Comparison of ENCODE assay signal across 1 cellular context in genomic region chr1:231841616-231842344, GRCh38.
TF ChIP-seq lines count a peak whose summit lies in the region.

No MANE protein-coding gene starts in this region.

TF ChIP-seq in HepG2, 621 proteins besides CTCF, POLR2A, EP300 and RAD21 (continued from another document and continues in another):
- TF ChIP-seq, protein P1, sequence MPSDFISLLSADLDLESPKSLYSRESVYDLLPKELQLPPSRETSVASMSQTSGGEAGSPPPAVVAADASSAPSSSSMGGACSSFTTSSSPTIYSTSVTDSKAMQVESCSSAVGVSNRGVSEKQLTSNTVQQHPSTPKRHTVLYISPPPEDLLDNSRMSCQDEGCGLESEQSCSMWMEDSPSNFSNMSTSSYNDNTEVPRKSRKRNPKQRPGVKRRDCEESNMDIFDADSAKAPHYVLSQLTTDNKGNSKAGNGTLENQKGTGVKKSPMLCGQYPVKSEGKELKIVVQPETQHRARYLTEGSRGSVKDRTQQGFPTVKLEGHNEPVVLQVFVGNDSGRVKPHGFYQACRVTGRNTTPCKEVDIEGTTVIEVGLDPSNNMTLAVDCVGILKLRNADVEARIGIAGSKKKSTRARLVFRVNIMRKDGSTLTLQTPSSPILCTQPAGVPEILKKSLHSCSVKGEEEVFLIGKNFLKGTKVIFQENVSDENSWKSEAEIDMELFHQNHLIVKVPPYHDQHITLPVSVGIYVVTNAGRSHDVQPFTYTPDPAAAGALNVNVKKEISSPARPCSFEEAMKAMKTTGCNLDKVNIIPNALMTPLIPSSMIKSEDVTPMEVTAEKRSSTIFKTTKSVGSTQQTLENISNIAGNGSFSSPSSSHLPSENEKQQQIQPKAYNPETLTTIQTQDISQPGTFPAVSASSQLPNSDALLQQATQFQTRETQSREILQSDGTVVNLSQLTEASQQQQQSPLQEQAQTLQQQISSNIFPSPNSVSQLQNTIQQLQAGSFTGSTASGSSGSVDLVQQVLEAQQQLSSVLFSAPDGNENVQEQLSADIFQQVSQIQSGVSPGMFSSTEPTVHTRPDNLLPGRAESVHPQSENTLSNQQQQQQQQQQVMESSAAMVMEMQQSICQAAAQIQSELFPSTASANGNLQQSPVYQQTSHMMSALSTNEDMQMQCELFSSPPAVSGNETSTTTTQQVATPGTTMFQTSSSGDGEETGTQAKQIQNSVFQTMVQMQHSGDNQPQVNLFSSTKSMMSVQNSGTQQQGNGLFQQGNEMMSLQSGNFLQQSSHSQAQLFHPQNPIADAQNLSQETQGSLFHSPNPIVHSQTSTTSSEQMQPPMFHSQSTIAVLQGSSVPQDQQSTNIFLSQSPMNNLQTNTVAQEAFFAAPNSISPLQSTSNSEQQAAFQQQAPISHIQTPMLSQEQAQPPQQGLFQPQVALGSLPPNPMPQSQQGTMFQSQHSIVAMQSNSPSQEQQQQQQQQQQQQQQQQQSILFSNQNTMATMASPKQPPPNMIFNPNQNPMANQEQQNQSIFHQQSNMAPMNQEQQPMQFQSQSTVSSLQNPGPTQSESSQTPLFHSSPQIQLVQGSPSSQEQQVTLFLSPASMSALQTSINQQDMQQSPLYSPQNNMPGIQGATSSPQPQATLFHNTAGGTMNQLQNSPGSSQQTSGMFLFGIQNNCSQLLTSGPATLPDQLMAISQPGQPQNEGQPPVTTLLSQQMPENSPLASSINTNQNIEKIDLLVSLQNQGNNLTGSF (CRISPR knock-in tag; IDR thresholded peaks at IDR 0.05), result no peak
- no peak for TF ChIP-seq CREBL2 (CRISPR knock-in tag; IDR thresholded peaks at IDR 0.05; ENCODE audit: borderline replicate concordance)
- no peak for TF ChIP-seq NCOA1 (CRISPR knock-in tag; IDR thresholded peaks at IDR 0.05)
- peak; percentile 27; the same call in 1 of the 2 replicates for TF ChIP-seq ETV5 (CRISPR knock-in tag; IDR thresholded peaks at IDR 0.05; ENCODE audit: borderline replicate concordance)
- no peak for TF ChIP-seq MAF1 (CRISPR knock-in tag; IDR thresholded peaks at IDR 0.05; ENCODE audit: borderline replicate concordance)
- no peak for TF ChIP-seq ZNF839 (CRISPR knock-in tag; IDR thresholded peaks at IDR 0.05; ENCODE audit: borderline replicate concordance)
- TF ChIP-seq IRF2 (CRISPR knock-in tag; IDR thresholded peaks at IDR 0.05), result no peak
- TF ChIP-seq, protein P2, sequence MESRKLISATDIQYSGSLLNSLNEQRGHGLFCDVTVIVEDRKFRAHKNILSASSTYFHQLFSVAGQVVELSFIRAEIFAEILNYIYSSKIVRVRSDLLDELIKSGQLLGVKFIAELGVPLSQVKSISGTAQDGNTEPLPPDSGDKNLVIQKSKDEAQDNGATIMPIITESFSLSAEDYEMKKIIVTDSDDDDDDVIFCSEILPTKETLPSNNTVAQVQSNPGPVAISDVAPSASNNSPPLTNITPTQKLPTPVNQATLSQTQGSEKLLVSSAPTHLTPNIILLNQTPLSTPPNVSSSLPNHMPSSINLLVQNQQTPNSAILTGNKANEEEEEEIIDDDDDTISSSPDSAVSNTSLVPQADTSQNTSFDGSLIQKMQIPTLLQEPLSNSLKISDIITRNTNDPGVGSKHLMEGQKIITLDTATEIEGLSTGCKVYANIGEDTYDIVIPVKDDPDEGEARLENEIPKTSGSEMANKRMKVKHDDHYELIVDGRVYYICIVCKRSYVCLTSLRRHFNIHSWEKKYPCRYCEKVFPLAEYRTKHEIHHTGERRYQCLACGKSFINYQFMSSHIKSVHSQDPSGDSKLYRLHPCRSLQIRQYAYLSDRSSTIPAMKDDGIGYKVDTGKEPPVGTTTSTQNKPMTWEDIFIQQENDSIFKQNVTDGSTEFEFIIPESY (CRISPR knock-in tag; IDR thresholded peaks at IDR 0.05), result no peak
- TF ChIP-seq, protein P3, sequence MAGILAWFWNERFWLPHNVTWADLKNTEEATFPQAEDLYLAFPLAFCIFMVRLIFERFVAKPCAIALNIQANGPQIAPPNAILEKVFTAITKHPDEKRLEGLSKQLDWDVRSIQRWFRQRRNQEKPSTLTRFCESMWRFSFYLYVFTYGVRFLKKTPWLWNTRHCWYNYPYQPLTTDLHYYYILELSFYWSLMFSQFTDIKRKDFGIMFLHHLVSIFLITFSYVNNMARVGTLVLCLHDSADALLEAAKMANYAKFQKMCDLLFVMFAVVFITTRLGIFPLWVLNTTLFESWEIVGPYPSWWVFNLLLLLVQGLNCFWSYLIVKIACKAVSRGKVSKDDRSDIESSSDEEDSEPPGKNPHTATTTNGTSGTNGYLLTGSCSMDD (CRISPR knock-in tag; IDR thresholded peaks at IDR 0.05), result no peak
- TF ChIP-seq ZFP37 (CRISPR knock-in tag; IDR thresholded peaks at IDR 0.05; ENCODE audit: borderline replicate concordance), result no peak
- no peak for TF ChIP-seq ZZZ3 (CRISPR knock-in tag; IDR thresholded peaks at IDR 0.05; ENCODE audit: borderline replicate concordance)
- TF ChIP-seq, protein P4, sequence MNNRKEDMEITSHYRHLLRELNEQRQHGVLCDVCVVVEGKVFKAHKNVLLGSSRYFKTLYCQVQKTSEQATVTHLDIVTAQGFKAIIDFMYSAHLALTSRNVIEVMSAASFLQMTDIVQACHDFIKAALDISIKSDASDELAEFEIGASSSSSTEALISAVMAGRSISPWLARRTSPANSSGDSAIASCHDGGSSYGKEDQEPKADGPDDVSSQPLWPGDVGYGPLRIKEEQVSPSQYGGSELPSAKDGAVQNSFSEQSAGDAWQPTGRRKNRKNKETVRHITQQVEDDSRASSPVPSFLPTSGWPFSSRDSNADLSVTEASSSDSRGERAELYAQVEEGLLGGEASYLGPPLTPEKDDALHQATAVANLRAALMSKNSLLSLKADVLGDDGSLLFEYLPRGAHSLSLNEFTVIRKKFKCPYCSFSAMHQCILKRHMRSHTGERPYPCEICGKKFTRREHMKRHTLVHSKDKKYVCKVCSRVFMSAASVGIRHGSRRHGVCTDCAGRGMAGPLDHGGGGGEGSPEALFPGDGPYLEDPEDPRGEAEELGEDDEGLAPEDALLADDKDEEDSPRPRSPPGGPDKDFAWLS (CRISPR knock-in tag; IDR thresholded peaks at IDR 0.05; ENCODE audit: borderline replicate concordance), result no peak
- TF ChIP-seq AKAP8 (CRISPR knock-in tag; IDR thresholded peaks at IDR 0.05), result no peak
- no peak; the same call in 1 of the 2 replicates for TF ChIP-seq ZNF430 (CRISPR knock-in tag; IDR thresholded peaks at IDR 0.05)
- no peak for TF ChIP-seq ZNF503 (CRISPR knock-in tag; IDR thresholded peaks at IDR 0.05)
- no peak for TF ChIP-seq ZNF776 (CRISPR knock-in tag; IDR thresholded peaks at IDR 0.05)
- no peak for TF ChIP-seq FIP1L1 (IDR thresholded peaks at IDR 0.05; ENCODE audit: borderline replicate concordance, insufficient read depth, low read depth, low read length)
- TF ChIP-seq RXRA (CRISPR knock-in tag; IDR thresholded peaks at IDR 0.05), result no peak
- no peak for TF ChIP-seq TOE1 (CRISPR knock-in tag; IDR thresholded peaks at IDR 0.05)
- no peak for TF ChIP-seq MYNN (CRISPR knock-in tag; IDR thresholded peaks at IDR 0.05; ENCODE audit: low read depth)
- TF ChIP-seq, protein P5, sequence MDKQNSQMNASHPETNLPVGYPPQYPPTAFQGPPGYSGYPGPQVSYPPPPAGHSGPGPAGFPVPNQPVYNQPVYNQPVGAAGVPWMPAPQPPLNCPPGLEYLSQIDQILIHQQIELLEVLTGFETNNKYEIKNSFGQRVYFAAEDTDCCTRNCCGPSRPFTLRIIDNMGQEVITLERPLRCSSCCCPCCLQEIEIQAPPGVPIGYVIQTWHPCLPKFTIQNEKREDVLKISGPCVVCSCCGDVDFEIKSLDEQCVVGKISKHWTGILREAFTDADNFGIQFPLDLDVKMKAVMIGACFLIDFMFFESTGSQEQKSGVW (CRISPR knock-in tag; IDR thresholded peaks at IDR 0.05; ENCODE audit: borderline replicate concordance), result no peak
- TF ChIP-seq GATAD2A (CRISPR knock-in tag; IDR thresholded peaks at IDR 0.05), result peak; percentile 54
- TF ChIP-seq NFE2L1 (CRISPR knock-in tag; IDR thresholded peaks at IDR 0.05; ENCODE audit: borderline replicate concordance), result no peak
- no peak for TF ChIP-seq ZBTB44 (CRISPR knock-in tag; IDR thresholded peaks at IDR 0.05)
- TF ChIP-seq ZNF784 (CRISPR knock-in tag; IDR thresholded peaks at IDR 0.05; ENCODE audit: borderline replicate concordance), result no peak
- TF ChIP-seq FOXA1 (IDR thresholded peaks at IDR 0.05), result no peak
- no peak for TF ChIP-seq FOXA1 (CRISPR knock-in tag; IDR thresholded peaks at IDR 0.05)
- TF ChIP-seq ZNF83 (CRISPR knock-in tag; IDR thresholded peaks at IDR 0.05; ENCODE audit: borderline replicate concordance), result no peak
- no peak for TF ChIP-seq ONECUT2 (CRISPR knock-in tag; IDR thresholded peaks at IDR 0.05)
- TF ChIP-seq MEF2D (CRISPR knock-in tag; IDR thresholded peaks at IDR 0.05), result no peak
- TF ChIP-seq REXO4 (CRISPR knock-in tag; IDR thresholded peaks at IDR 0.05; ENCODE audit: borderline replicate concordance), result no peak
- no peak for TF ChIP-seq TRAFD1 (CRISPR knock-in tag; IDR thresholded peaks at IDR 0.05; ENCODE audit: borderline replicate concordance)
- TF ChIP-seq, protein P6, sequence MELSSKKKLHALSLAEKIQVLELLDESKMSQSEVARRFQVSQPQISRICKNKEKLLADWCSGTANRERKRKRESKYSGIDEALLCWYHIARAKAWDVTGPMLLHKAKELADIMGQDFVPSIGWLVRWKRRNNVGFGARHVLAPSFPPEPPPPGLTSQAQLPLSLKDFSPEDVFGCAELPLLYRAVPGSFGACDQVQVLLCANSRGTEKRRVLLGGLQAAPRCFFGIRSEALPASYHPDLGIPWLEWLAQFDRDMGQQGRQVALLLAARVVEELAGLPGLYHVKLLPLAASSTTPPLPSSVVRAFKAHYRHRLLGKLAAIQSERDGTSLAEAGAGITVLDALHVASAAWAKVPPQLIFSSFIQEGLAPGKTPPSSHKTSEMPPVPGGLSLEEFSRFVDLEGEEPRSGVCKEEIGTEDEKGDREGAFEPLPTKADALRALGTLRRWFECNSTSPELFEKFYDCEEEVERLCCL (CRISPR knock-in tag; IDR thresholded peaks at IDR 0.05; ENCODE audit: borderline replicate concordance), result no peak
- no peak for TF ChIP-seq JUND (CRISPR knock-in tag; IDR thresholded peaks at IDR 0.05)
- no peak for TF ChIP-seq HIC2 (CRISPR knock-in tag; IDR thresholded peaks at IDR 0.05; ENCODE audit: low read depth)
- TF ChIP-seq ZFY (CRISPR knock-in tag; IDR thresholded peaks at IDR 0.05), result no peak
- TF ChIP-seq FOXM1 (CRISPR knock-in tag; IDR thresholded peaks at IDR 0.05), result no peak
- TF ChIP-seq SMC3 (IDR thresholded peaks at IDR 0.05; ENCODE audit: low read length), result 0 out of 2 replicates have a peak, but pooled peaks have one; percentile 2
- no peak for TF ChIP-seq SIN3B (IDR thresholded peaks at IDR 0.05; ENCODE audit: low read length)
- no peak for TF ChIP-seq GZF1 (CRISPR knock-in tag; IDR thresholded peaks at IDR 0.05)
- TF ChIP-seq ZNF709 (CRISPR knock-in tag; IDR thresholded peaks at IDR 0.05), result no peak
